ENCODE assay signal across 8 cellular contexts in genomic region chr9:128127990-128128835, GRCh38. TPM values are rescaled to one million over a fixed set of nuclear protein-coding genes. Genes with fewer than 3 reads are reported as not detected.
DNase-seq lines count a peak whose midpoint lies in the region; TF ChIP-seq lines count a peak whose summit lies in the region.

No MANE protein-coding gene starts in this region.

- H3K9me2 ChIP-seq in Loucy (replicated peaks; ENCODE audit: low read depth, low read length) (no peaks in the 10 kb centered on the region), neural cell (ENCODE audit: insufficient read depth, low read length) (no peaks in the 10 kb centered on the region)

- no peak for TF ChIP-seq RAD21 in neural cell (conservative IDR thresholded peaks at IDR 0.05)

- H3K27ac Mint-ChIP-seq in stimulated activated naive CD8-positive, alpha-beta T cell treated with anti-CD3 and anti-CD28 coated beads, Interleukin-15, Interleukin-2, amounts not matched to agents 100 ng/mL and 50 ng/mL, for 24 hours, result peak overlapping the region; percentile 98

- peaks cover 6% of the 10 kb centered on the region for H3K27me3 ChIP-seq in H7 (ENCODE audit: control insufficient read depth, insufficient read depth, low read length)
- no peaks in the 10 kb centered on the region for H3K27me3 ChIP-seq in Loucy (ENCODE audit: insufficient read depth, low read length, poor library complexity, severe bottlenecking)
- H3K27me3 ChIP-seq in neural cell (ENCODE audit: insufficient read depth, low read depth, low read length), result no peaks in the 10 kb centered on the region

- H4K20me1 ChIP-seq in Loucy (ENCODE audit: insufficient read depth, low read length, poor library complexity, severe bottlenecking), result peaks cover 10% of the 10 kb centered on the region
- H4K20me1 ChIP-seq in neural cell (ENCODE audit: insufficient read depth), result no peaks in the 10 kb centered on the region

- no peak for TF ChIP-seq EP300 in neural cell (conservative IDR thresholded peaks at IDR 0.05; ENCODE audit: poor library complexity, severe bottlenecking)

- H3F3A ChIP-seq in Loucy (ENCODE audit: low read depth) (no peaks in the 10 kb centered on the region), neural cell (ENCODE audit: insufficient read depth, low read length, poor library complexity, severe bottlenecking) (no peaks in the 10 kb centered on the region)

- peak; percentile 92 for DNase-seq in EL
- peak; percentile 98 for DNase-seq in H7
- peak; percentile 94 for DNase-seq in activated effector memory CD4-positive, alpha-beta T cell treated with anti-CD3 and anti-CD28 coated beads, Interleukin-2, amount 50 U/mL, for 16 hours
- DNase-seq in fibroblast of villous mesenchyme (ENCODE audit: low read depth), result peak; percentile 91

- peaks cover 38% of the 10 kb centered on the region for H3K4me1 Mint-ChIP-seq in stimulated activated naive CD8-positive, alpha-beta T cell treated with anti-CD3 and anti-CD28 coated beads, Interleukin-15, Interleukin-2, amounts not matched to agents 100 ng/mL and 50 ng/mL, for 24 hours (ENCODE audit: low read depth)

- H3K27ac ChIP-seq in neural cell (ENCODE audit: low read length), result peak overlapping the region; percentile 84

- H3K36me3 ChIP-seq in H7 (replicated peaks; ENCODE audit: control insufficient read depth, insufficient read depth, low read length) (peaks cover 9% of the 10 kb centered on the region), Loucy (ENCODE audit: insufficient read depth, low read length) (no peaks in the 10 kb centered on the region), neural cell (ENCODE audit: insufficient read depth, low read length) (no peaks in the 10 kb centered on the region)

- peak overlapping the region; percentile 97 for H3K4me3 Mint-ChIP-seq in stimulated activated naive CD8-positive, alpha-beta T cell treated with anti-CD3 and anti-CD28 coated beads, Interleukin-15, Interleukin-2, amounts not matched to agents 100 ng/mL and 50 ng/mL, for 24 hours

- no peak for TF ChIP-seq CTCF in Loucy (conservative IDR thresholded peaks at IDR 0.05; ENCODE audit: low read length)
- no peak for TF ChIP-seq CTCF in fibroblast of villous mesenchyme (IDR thresholded peaks at IDR 0.05; ENCODE audit: insufficient read depth, low read depth, low read length)
- no peak for TF ChIP-seq CTCF in neural cell (IDR thresholded peaks at IDR 0.05; ENCODE audit: poor library complexity, severe bottlenecking)

- H3K4me1 ChIP-seq in Loucy (ENCODE audit: insufficient read depth, low read length, poor library complexity, severe bottlenecking), result peaks cover 22% of the 10 kb centered on the region

- no peaks in the 10 kb centered on the region for H3K9me3 ChIP-seq in Loucy (ENCODE audit: insufficient read depth, low read depth, low read length)
- no peaks in the 10 kb centered on the region for H3K9me3 ChIP-seq in neural cell (ENCODE audit: low read length)

- H3K79me2 ChIP-seq in Loucy (ENCODE audit: insufficient read depth, low read length) (peaks cover 32% of the 10 kb centered on the region), neural cell (replicated peaks; ENCODE audit: insufficient read depth, low read length) (peaks cover 11% of the 10 kb centered on the region)

- peaks cover 9% of the 10 kb centered on the region for H3K36me3 Mint-ChIP-seq in stimulated activated naive CD8-positive, alpha-beta T cell treated with anti-CD3 and anti-CD28 coated beads, Interleukin-15, Interleukin-2, amounts not matched to agents 100 ng/mL and 50 ng/mL, for 24 hours (ENCODE audit: low read depth)

- peaks cover 3% of the 10 kb centered on the region for H3K27me3 Mint-ChIP-seq in stimulated activated naive CD8-positive, alpha-beta T cell treated with anti-CD3 and anti-CD28 coated beads, Interleukin-15, Interleukin-2, amounts not matched to agents 100 ng/mL and 50 ng/mL, for 24 hours

- H3K4me2 ChIP-seq in Loucy (ENCODE audit: low read depth, low read length, poor library complexity, severe bottlenecking), result peak overlapping the region; percentile 92
- peak overlapping the region; percentile 62 for H3K4me2 ChIP-seq in neural cell (ENCODE audit: low read length)

- H3K9ac ChIP-seq in Loucy (ENCODE audit: low read depth, low read length, poor library complexity, severe bottlenecking), result peak overlapping the region; percentile 78
- H3K9ac ChIP-seq in neural cell (ENCODE audit: low read length), result peak overlapping the region; percentile 89

- TF ChIP-seq POLR2A in Raji (IDR thresholded peaks at IDR 0.05; ENCODE audit: insufficient read depth, low read depth, low read length), result peak; percentile 64

- H2AFZ ChIP-seq in Loucy (ENCODE audit: low read length) (peak overlapping the region; percentile 99), neural cell (ENCODE audit: low read depth, low read length) (peak overlapping the region; percentile 95)

- peak overlapping the region; percentile 71 for H3K4me3 ChIP-seq in H7 (ENCODE audit: insufficient read depth, low read depth, low read length)
- peak overlapping the region; percentile 83 for H3K4me3 ChIP-seq in Loucy (ENCODE audit: low read length, poor library complexity, severe bottlenecking)
- peak overlapping the region; percentile 96 for H3K4me3 ChIP-seq in fibroblast of villous mesenchyme (ENCODE audit: low read depth, low read length)
- peak overlapping the region; percentile 98 for H3K4me3 ChIP-seq in neural cell (ENCODE audit: low read length)

- no peaks in the 10 kb centered on the region for H3K9me3 Mint-ChIP-seq in stimulated activated naive CD8-positive, alpha-beta T cell treated with anti-CD3 and anti-CD28 coated beads, Interleukin-15, Interleukin-2, amounts not matched to agents 100 ng/mL and 50 ng/mL, for 24 hours

TF ChIP-seq in neural cell, 6 proteins besides CTCF, POLR2A, EP300 and RAD21:
- TF ChIP-seq EZH2 (IDR thresholded peaks at IDR 0.05; ENCODE audit: borderline replicate concordance, insufficient read depth, low read length, poor library complexity, severe bottlenecking) (no peak), POLR2AphosphoS5 (IDR thresholded peaks at IDR 0.05) (peak; percentile 60), REST (IDR thresholded peaks at IDR 0.05; ENCODE audit: borderline replicate concordance) (no peak), TAF1 (IDR thresholded peaks at IDR 0.05; ENCODE audit: low read depth) (no peak), SMC3 (conservative IDR thresholded peaks at IDR 0.05; ENCODE audit: poor library complexity) (no peak), MXI1 (conservative IDR thresholded peaks at IDR 0.05; ENCODE audit: poor library complexity, severe bottlenecking) (peak; percentile 87)

RNA-seq across cellular contexts. Expression of gene PTGES2, which starts 0.7 kb away (rescaled TPM):
- total RNA-seq in H7 (2014; rRNA removed; shearing (Covaris generic)), result 143 and 197 TPM in 2 replicates
- total RNA-seq in fibroblast of villous mesenchyme, result 43.6 and 58.6 TPM in 2 replicates
- 55.9 and 68.0 TPM in 2 replicates for polyA plus RNA-seq in neural cell
- polyA minus RNA-seq in neural cell, result 47.6 and 57.5 TPM in 2 replicates

RNA-seq across cellular contexts. Expression of gene LCN2, which starts 21.0 kb away (rescaled TPM):
- total RNA-seq in H7 (2014; rRNA removed; shearing (Covaris generic)), result 1.4 TPM in 1 of 2 replicates, not detected in the other
- not detected in 2 replicates for total RNA-seq in fibroblast of villous mesenchyme
- polyA plus RNA-seq in neural cell, result not detected in 2 replicates
- not detected in 2 replicates for polyA minus RNA-seq in neural cell

RNA-seq across cellular contexts. Expression of gene BBLN, which starts 31.9 kb away (rescaled TPM):
- 121 and 130 TPM in 2 replicates for total RNA-seq in H7 (2014; rRNA removed; shearing (Covaris generic))
- 19.4 and 30.3 TPM in 2 replicates for total RNA-seq in fibroblast of villous mesenchyme
- 270 and 330 TPM in 2 replicates for polyA plus RNA-seq in neural cell
- 72.3 and 88.0 TPM in 2 replicates for polyA minus RNA-seq in neural cell

Comparison
In these comparisons a context has a peak if more than half of its experiments do, and no peak if none do; other contexts are left out.
1. Peak in every context shown above with its lines: DNase-seq, H3K4me3 ChIP-seq and H3K27ac ChIP-seq.